In the genomic region with DNA sequence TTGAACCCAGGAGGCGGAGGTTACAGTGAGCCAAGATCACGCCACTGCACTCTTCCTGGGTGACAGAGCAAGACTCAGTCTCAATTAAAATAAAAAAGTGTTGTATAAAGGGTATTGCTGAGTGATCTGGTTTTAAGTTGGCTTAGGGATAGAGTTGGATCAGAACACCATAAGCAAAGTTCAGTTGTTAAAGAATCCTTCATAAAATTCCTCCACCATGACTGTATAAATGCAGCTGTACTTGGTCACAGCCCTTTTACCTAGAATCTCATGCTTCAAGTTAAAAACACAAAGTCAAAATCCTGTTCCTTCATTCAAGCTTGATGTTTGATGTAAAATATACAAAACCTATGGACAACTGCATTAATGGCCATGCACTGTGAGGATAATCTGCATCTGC, we compare ENCODE assay signal across 19 cellular contexts.
"Had no signal": no experiment of that assay in that cellular context is flagged by ENCODE, and none has a peak within 500 bp of the region (broad histone marks: within the 10 kb centered on the region; RNA-seq: fewer than 3 reads in every experiment).

No MANE protein-coding gene starts in this region.

- H3K36me3 ChIP-seq: left lung, tibial nerve had no signal

- H3K27me3 Mint-ChIP-seq: activated CD4-positive, alpha-beta T cell treated with anti-CD3 and anti-CD28 coated beads, Interleukin-2, amount 10 ng/mL, durations not matched to agents 7 days and 5 days; activated T-cell treated with anti-CD3 and anti-CD28 coated beads, Interleukin-2, amount 50 U/mL, for 24 hours; central memory CD8-positive, alpha-beta T cell had no signal

- H3K27ac Mint-ChIP-seq: activated CD4-positive, alpha-beta T cell treated with anti-CD3 and anti-CD28 coated beads, Interleukin-2, amount 10 ng/mL, durations not matched to agents 7 days and 5 days; activated CD8-positive, alpha-beta T cell treated with anti-CD3 and anti-CD28 coated beads, Interleukin-2, amount 10 ng/mL, durations not matched to agents 7 days and 5 days; activated T-cell treated with anti-CD3 and anti-CD28 coated beads, Interleukin-2, amount 50 U/mL, for 24 hours; activated T-helper 2 cell treated with anti-CD3 and anti-CD28 coated beads, Interferon-gamma antibody, Interleukin-2, Interleukin-4, amounts not matched to agents 10 μg/mL and 5 μg/mL and 100 μg/mL, durations not matched to agents 14 hours and 24 hours and 36 hours; nephron; progenitor cell of endocrine pancreas had no signal

- H3K4me3 ChIP-seq: coronary artery, left lung, skin epidermis, tibial nerve had no signal

- H3K9me3 Mint-ChIP-seq: activated CD4-positive, alpha-beta T cell treated with anti-CD3 and anti-CD28 coated beads, Interleukin-2, amount 10 ng/mL, durations not matched to agents 7 days and 5 days; activated T-cell treated with anti-CD3 and anti-CD28 coated beads, Interleukin-2, amount 50 U/mL, for 24 hours; activated T-helper 2 cell treated with anti-CD3 and anti-CD28 coated beads, Interferon-gamma antibody, Interleukin-2, Interleukin-4, amounts not matched to agents 10 μg/mL and 5 μg/mL and 100 μg/mL, durations not matched to agents 14 hours and 24 hours and 36 hours; central memory CD8-positive, alpha-beta T cell; nephron had no signal

- ATAC-seq: activated CD4-positive, CD25-positive, alpha-beta regulatory T cell treated with anti-CD3 and anti-CD28 coated beads, Interleukin-2, amount 50 U/mL, for 24 hours; activated CD8-positive, alpha-beta T cell treated with anti-CD3 and anti-CD28 coated beads, Interleukin-2, amount 10 ng/mL, durations not matched to agents 7 days and 5 days; left lung; right cardiac atrium; stimulated activated naive CD8-positive, alpha-beta T cell treated with anti-CD3 and anti-CD28 coated beads, Interleukin-15, Interleukin-2, amounts not matched to agents 100 U/mL and 50 U/mL, for 24 hours had no signal

- H3K27ac ChIP-seq: coronary artery, left lung, skin epidermis, tibial nerve had no signal

- H3K27me3 ChIP-seq: left lung, tibial nerve had no signal

- H3K9me3 ChIP-seq: left lung, tibial nerve had no signal

- DNase-seq: activated CD4-positive, alpha-beta T cell treated with anti-CD3 and anti-CD28 coated beads, Interleukin-2, amount 10 ng/mL, durations not matched to agents 7 days and 5 days; activated CD8-positive, alpha-beta T cell treated with anti-CD3 and anti-CD28 coated beads, Interleukin-2, amount 10 ng/mL, durations not matched to agents 7 days and 5 days; activated naive CD4-positive, alpha-beta T cell treated with Interleukin-2 at 50 U/mL for 16 hours; activated T-cell treated with anti-CD3 and anti-CD28 coated beads, Interleukin-2, amount 50 U/mL, for 24 hours; aorta; hypothalamus; left lung; midbrain; nucleus accumbens; right cardiac atrium; stimulated activated naive CD8-positive, alpha-beta T cell treated with anti-CD3 and anti-CD28 coated beads, Interleukin-15, Interleukin-2, amounts not matched to agents 100 U/mL and 50 U/mL, for 24 hours had no signal

- H3K4me3 Mint-ChIP-seq: activated CD4-positive, alpha-beta T cell treated with anti-CD3 and anti-CD28 coated beads, Interleukin-2, amount 10 ng/mL, durations not matched to agents 7 days and 5 days; activated CD8-positive, alpha-beta T cell treated with anti-CD3 and anti-CD28 coated beads, Interleukin-2, amount 10 ng/mL, durations not matched to agents 7 days and 5 days; activated T-cell treated with anti-CD3 and anti-CD28 coated beads, Interleukin-2, amount 50 U/mL, for 24 hours; central memory CD8-positive, alpha-beta T cell; nephron had no signal
